Comparison of ENCODE assay signal across 8 cellular contexts in the genomic region with DNA sequence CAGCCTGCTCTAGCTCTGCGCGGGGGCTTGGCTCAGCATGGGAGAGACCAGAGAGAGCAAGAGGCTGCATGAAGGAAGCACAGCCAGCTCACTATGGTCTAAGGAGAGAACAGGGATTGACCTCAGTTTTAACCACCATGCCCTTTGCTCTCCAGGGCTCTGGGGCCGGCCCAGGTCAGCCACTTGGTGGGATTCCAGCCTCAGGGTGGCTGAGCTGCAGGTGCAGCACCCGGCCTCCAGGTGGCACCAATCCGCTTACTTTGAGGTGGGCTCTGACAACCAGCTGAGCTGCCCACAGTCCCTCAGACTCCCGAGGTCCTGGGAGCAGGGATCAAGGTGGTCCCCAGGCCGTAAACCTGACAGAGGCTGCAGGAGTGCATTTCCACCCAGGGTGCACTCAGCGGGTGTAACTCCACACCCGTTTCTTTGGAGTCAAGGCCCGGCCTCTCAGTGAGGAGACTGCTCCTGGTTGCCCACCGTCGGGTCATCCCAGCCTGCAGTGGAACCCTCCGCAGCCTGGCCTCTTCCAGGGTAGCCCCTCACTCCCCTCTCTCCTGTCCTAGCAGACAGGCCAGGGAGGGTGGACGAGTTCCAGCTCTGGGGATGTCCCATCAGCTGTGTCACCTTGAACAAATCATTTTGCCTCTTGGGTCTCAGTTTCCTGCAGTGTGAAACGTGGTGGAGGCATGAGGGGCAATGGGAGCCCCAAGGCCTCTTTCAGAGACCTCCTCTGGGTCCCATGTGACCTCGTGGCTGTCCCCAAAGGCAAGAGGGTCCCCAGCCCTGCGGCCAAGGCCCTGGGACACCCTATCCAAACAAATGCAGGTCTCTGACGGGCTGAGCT. TPM values are rescaled to one million over a fixed set of nuclear protein-coding genes. Genes with fewer than 3 reads are reported as not detected.
DNase-seq lines count a peak whose midpoint lies in the region; ATAC-seq and TF ChIP-seq lines count a peak whose summit lies in the region.

No MANE protein-coding gene starts in this region.

- H3K36me3 Mint-ChIP-seq in Calu3 (ENCODE audit: insufficient read depth, unreplicated experiment) = no peaks in the 10 kb centered on the region
- no peaks in the 10 kb centered on the region for H3K36me3 Mint-ChIP-seq in activated naive CD4-positive, alpha-beta T cell treated with anti-CD3 and anti-CD28 coated beads, Interleukin-2, amount 10 ng/mL, durations not matched to agents 7 days and 5 days

- H3K36me3 ChIP-seq in SJSA1 (no peaks in the 10 kb centered on the region), cardiac muscle cell (no peaks in the 10 kb centered on the region)

- intact Hi-C loops in Calu3 (cut with micrococcal nuclease; ENCODE audit: unreplicated experiment) = loop anchor here (1.0 kb wide), 1 partner anchor 122 kb away; no protein-coding TSS in a partner anchor

- TF ChIP-seq CTCF in Calu3 (IDR thresholded peaks at IDR 0.05; ENCODE audit: unreplicated experiment) = peak; percentile 94
- TF ChIP-seq CTCF in cardiac muscle cell (IDR thresholded peaks at IDR 0.05; ENCODE audit: low read depth, low read length) = peak; percentile 90

- peak; percentile 44 for ATAC-seq in HG02885 (IDR thresholded peaks at IDR 0.05; ENCODE audit: poor library complexity, unreplicated experiment)
- no peak for ATAC-seq in GM21786 (IDR thresholded peaks at IDR 0.05; ENCODE audit: unreplicated experiment)
- no peak for ATAC-seq in GM21447 (IDR thresholded peaks at IDR 0.05; ENCODE audit: unreplicated experiment)

- no peaks in the 10 kb centered on the region for H3K9me3 Mint-ChIP-seq in Calu3 (ENCODE audit: low read depth, unreplicated experiment)
- no peaks in the 10 kb centered on the region for H3K9me3 Mint-ChIP-seq in activated naive CD4-positive, alpha-beta T cell treated with anti-CD3 and anti-CD28 coated beads, Interleukin-2, amount 10 ng/mL, durations not matched to agents 7 days and 5 days

- no peak overlapping the region for H3K4me3 Mint-ChIP-seq in Calu3 (ENCODE audit: low read depth, unreplicated experiment)
- no peak overlapping the region for H3K4me3 Mint-ChIP-seq in activated naive CD4-positive, alpha-beta T cell treated with anti-CD3 and anti-CD28 coated beads, Interleukin-2, amount 10 ng/mL, durations not matched to agents 7 days and 5 days

- BruUV-seq in Calu3 (replicated peaks; lab: Mats Ljungman, UMichigan) = no TSS peak

- H3K4me1 ChIP-seq in SJSA1 (replicated peaks) (peaks cover 5% of the 10 kb centered on the region), cardiac muscle cell (ENCODE audit: low read depth) (no peaks in the 10 kb centered on the region)

- H3K27ac ChIP-seq in SJSA1 = no peak overlapping the region
- no peak overlapping the region for H3K27ac ChIP-seq in cardiac muscle cell

- DNase-seq in Calu3 = peak; percentile 81
- DNase-seq in SJSA1 (ENCODE audit: low read depth in 1 of 2, low spot score in 2 of 2) = peak; percentile 61 to 68
- peak; percentile 70 for DNase-seq in activated naive CD4-positive, alpha-beta T cell treated with anti-CD3 and anti-CD28 coated beads, Interleukin-2, amount 10 ng/mL, durations not matched to agents 7 days and 5 days
- peak; percentile 63 to 80 for DNase-seq in cardiac muscle cell (ENCODE audit: low read depth in 1 of 2, low spot score in 1 of 2)
- DNase-seq in renal cortical epithelial cell (ENCODE audit: low read depth) = peak; percentile 16

- H3K27me3 ChIP-seq in SJSA1 (replicated peaks) (peaks cover 16% of the 10 kb centered on the region), cardiac muscle cell (peaks cover 51% of the 10 kb centered on the region)

- peaks cover 4% of the 10 kb centered on the region for H3K4me1 Mint-ChIP-seq in Calu3 (ENCODE audit: low read depth, unreplicated experiment)
- H3K4me1 Mint-ChIP-seq in activated naive CD4-positive, alpha-beta T cell treated with anti-CD3 and anti-CD28 coated beads, Interleukin-2, amount 10 ng/mL, durations not matched to agents 7 days and 5 days = peaks cover 3% of the 10 kb centered on the region

- H3K4me3 ChIP-seq in SJSA1 = no peak overlapping the region
- H3K4me3 ChIP-seq in cardiac muscle cell = peak overlapping the region; percentile 18

- H3K27ac Mint-ChIP-seq in Calu3 (ENCODE audit: unreplicated experiment) = no peak overlapping the region
- H3K27ac Mint-ChIP-seq in activated naive CD4-positive, alpha-beta T cell treated with anti-CD3 and anti-CD28 coated beads, Interleukin-2, amount 10 ng/mL, durations not matched to agents 7 days and 5 days = no peak overlapping the region

- H3K27me3 Mint-ChIP-seq in Calu3 (ENCODE audit: unreplicated experiment) = peaks cover 77% of the 10 kb centered on the region
- peaks cover 64% of the 10 kb centered on the region for H3K27me3 Mint-ChIP-seq in activated naive CD4-positive, alpha-beta T cell treated with anti-CD3 and anti-CD28 coated beads, Interleukin-2, amount 10 ng/mL, durations not matched to agents 7 days and 5 days

- H3K9me3 ChIP-seq in SJSA1 (replicated peaks) (no peaks in the 10 kb centered on the region), cardiac muscle cell (ENCODE audit: low read depth) (no peaks in the 10 kb centered on the region)

- CTCF ChIA-PET in Calu3 (lab: Charles Lee) = interaction anchor here (0.6 to 2.1 kb wide), 17 partner anchors 13 to 527 kb away, joined by 3 to 26 read pairs (median 4); partner anchors contain the start of gene UBE2T
- CTCF ChIA-PET in activated naive CD4-positive, alpha-beta T cell treated with anti-CD3 and anti-CD28 coated beads, Interleukin-2, amount 10 ng/mL, durations not matched to agents 7 days and 5 days (lab: Charles Lee) = interaction anchor here (0.6 to 2.9 kb wide), 41 partner anchors 9 to 527 kb away, joined by 3 to 43 read pairs (median 4); partner anchors contain the start of genes PTPN7 and UBE2T

RNA-seq across cellular contexts. Expression of gene LGR6, which starts 0.6 kb away (rescaled TPM):
- total RNA-seq in Calu3 (2022) (not detected in 2 replicates), cardiac muscle cell (not detected in 2 replicates), renal cortical epithelial cell (0.05 TPM in 1 of 2 replicates, not detected in the other)
- total RNA-seq in SJSA1 (2014; rRNA removed; shearing (Covaris generic)) = not detected in 2 replicates
- polyA plus RNA-seq in cardiac muscle cell = 0.16 TPM in 1 of 2 replicates, not detected in the other

RNA-seq across cellular contexts. Expression of gene PTPN7, which starts 32.6 kb away (rescaled TPM):
- total RNA-seq in Calu3 (2022) (not detected in 2 replicates), cardiac muscle cell (not detected in 2 replicates), renal cortical epithelial cell (not detected in 2 replicates)
- not detected in 2 replicates for total RNA-seq in SJSA1 (2014; rRNA removed; shearing (Covaris generic))
- 0.66 TPM in 1 of 2 replicates, not detected in the other for polyA plus RNA-seq in cardiac muscle cell

RNA-seq across cellular contexts. Expression of gene ARL8A, which starts 48.5 kb away (rescaled TPM):
- total RNA-seq in Calu3 (2022) (64.1 and 66.9 TPM in 2 replicates), cardiac muscle cell (42.1 and 42.5 TPM in 2 replicates), renal cortical epithelial cell (37.2 and 47.9 TPM in 2 replicates)
- total RNA-seq in SJSA1 (2014; rRNA removed; shearing (Covaris generic)) = 21.1 and 31.7 TPM in 2 replicates
- 45.3 and 49.1 TPM in 2 replicates for polyA plus RNA-seq in cardiac muscle cell

Comparison
In these comparisons a context has a peak if more than half of its experiments do, and no peak if none do; other contexts are left out.
1. DNase-seq: peak in every context shown above with its lines; median percentile 81 in Calu3; 72 in cardiac muscle cell; 70 in activated naive CD4-positive, alpha-beta T cell treated with anti-CD3 and anti-CD28 coated beads, Interleukin-2, amount 10 ng/mL, durations not matched to agents 7 days and 5 days; 64 in SJSA1; 16 in renal cortical epithelial cell.